In the genomic region with DNA sequence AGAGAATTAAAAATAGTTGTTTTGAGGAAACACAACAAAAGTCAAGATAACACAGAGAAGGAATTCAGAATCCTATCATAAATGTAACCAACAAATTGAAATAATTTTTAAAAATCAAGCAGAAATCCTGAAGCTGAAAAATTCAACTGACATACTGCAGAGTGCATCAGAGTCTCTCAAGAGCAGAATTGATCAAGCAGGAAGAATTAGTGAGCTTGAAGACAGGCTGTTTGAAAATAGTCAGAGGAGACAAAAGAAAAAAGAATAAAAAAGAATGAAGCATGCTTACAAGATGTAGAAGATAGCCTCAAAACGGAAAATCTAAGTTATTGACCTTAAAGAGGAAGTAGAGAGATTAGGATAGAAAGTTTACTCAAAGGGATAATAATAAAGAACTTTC, we compare ENCODE assay signal across 8 cellular contexts.
"Had no signal": no experiment of that assay in that cellular context is flagged by ENCODE, and none has a peak within 500 bp of the region (broad histone marks: within the 10 kb centered on the region; RNA-seq: fewer than 3 reads in every experiment).

No MANE protein-coding gene starts in this region.

- ATAC-seq: GM12878 had no signal

- FAIRE-seq: G401.6, GM12878, GM12891, GM12892, GM18507, GM19239 had no signal

- DNase-seq: GDM1, GF-D8 had no signal

- H3K4me3 ChIP-seq: GM12878 had no signal
